Comparison of ENCODE assay signal across 29 cellular contexts in genomic region chr1:33535334-33535733, GRCh38.
"Had no signal": no experiment of that assay in that cellular context is flagged by ENCODE, and none has a peak within 500 bp of the region (broad histone marks: within the 10 kb centered on the region; RNA-seq: fewer than 3 reads in every experiment).

No MANE protein-coding gene starts in this region.

- H3K9me3 Mint-ChIP-seq: dendritic cell treated with granulocyte-macrophage colony-stimulating factor and Interleukin-4, amounts not matched to agents 40 ng/mL and 50 ng/mL, for 4 days; effector memory CD8-positive, alpha-beta T cell; endodermal cell had no signal

- H3K9me3 ChIP-seq: colonic mucosa, esophagus muscularis mucosa, esophagus squamous epithelium, gastrocnemius medialis, gastroesophageal sphincter, heart left ventricle, heart right ventricle had no signal

- H3K4me1 Mint-ChIP-seq: endodermal cell had no signal

- H3K4me3 Mint-ChIP-seq: dendritic cell treated with granulocyte-macrophage colony-stimulating factor and Interleukin-4, amounts not matched to agents 40 ng/mL and 50 ng/mL, for 4 days; effector memory CD8-positive, alpha-beta T cell; endodermal cell had no signal

- H3K4me3 ChIP-seq: colonic mucosa, coronary artery, dorsolateral prefrontal cortex, esophagus muscularis mucosa, esophagus squamous epithelium, gastrocnemius medialis, gastroesophageal sphincter, heart left ventricle, heart right ventricle had no signal

- DNase-seq: colonic mucosa; cortex of kidney; dermis blood vessel endothelial cell; dorsolateral prefrontal cortex; effector CD4-positive, alpha-beta T cell; effector CD8-positive, alpha-beta T cell; effector memory CD4-positive, alpha-beta T cell; effector memory CD8-positive, alpha-beta T cell; endodermal cell; erythroblast; esophagus squamous epithelium; foreskin fibroblast; foreskin keratinocyte; foreskin melanocyte; gastrocnemius medialis; glutamatergic neuron; head of caudate nucleus; heart left ventricle; heart right ventricle had no signal

- H3K36me3 ChIP-seq: colonic mucosa, esophagus muscularis mucosa, esophagus squamous epithelium, gastrocnemius medialis, gastroesophageal sphincter, heart left ventricle, heart right ventricle had no signal

- H3K27ac Mint-ChIP-seq: dendritic cell treated with granulocyte-macrophage colony-stimulating factor and Interleukin-4, amounts not matched to agents 40 ng/mL and 50 ng/mL, for 4 days; effector memory CD8-positive, alpha-beta T cell; endodermal cell had no signal

- FAIRE-seq: colon, endometrium, endothelial cell of umbilical vein, frontal cortex had no signal

- H3K27me3 ChIP-seq: colonic mucosa, gastrocnemius medialis, heart left ventricle, heart right ventricle had no signal

- H3K4me1 ChIP-seq: colonic mucosa, esophagus muscularis mucosa, esophagus squamous epithelium, foreskin keratinocyte, gastrocnemius medialis, gastroesophageal sphincter, heart left ventricle, heart right ventricle had no signal

- ATAC-seq: effector memory CD8-positive, alpha-beta T cell; esophagus mucosa; foreskin keratinocyte; gastrocnemius medialis; gastroesophageal sphincter; heart left ventricle; heart right ventricle had no signal

- H3K27ac ChIP-seq: colonic mucosa, coronary artery, dorsolateral prefrontal cortex, epithelial cell of prostate, esophagus muscularis mucosa, esophagus squamous epithelium, foreskin keratinocyte, gastrocnemius medialis, gastroesophageal sphincter, heart left ventricle, heart right ventricle had no signal
